In the genomic region with DNA sequence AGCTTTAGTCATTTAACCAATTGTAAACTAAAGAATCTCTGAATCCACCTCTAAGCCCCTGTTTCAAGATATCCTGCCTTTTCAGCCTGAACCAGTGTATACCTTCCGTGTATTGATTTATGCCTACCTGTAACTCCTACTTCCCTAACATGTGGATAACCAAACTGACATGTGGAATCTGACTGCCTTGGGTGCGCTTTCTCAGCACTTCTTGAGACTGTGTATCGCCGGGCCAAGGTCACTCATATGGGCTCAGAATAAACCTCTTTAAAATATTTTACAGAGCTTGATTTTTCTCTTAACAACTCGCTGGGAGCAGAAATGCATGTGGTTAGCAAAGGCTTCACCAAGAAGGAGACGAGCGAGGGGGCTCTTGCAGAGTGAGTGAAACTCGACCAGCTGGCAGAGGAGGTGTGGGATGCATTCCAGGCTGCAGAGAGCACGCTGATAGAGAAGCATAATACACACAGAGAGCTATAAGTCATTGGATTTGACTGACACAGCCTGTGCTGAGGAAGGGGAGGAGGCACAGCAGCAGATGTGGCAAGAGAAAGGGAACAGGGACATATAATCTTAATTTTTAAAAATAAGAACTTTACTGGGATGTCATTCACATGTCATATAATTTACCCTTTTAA, we compare ENCODE assay signal across 1 cellular context.
TF ChIP-seq lines count a peak whose summit lies in the region.

No MANE protein-coding gene starts in this region.

TF ChIP-seq in K562, 482 proteins besides CTCF, POLR2A, EP300 and RAD21 (continued from another document):
- TF ChIP-seq, protein P1, sequence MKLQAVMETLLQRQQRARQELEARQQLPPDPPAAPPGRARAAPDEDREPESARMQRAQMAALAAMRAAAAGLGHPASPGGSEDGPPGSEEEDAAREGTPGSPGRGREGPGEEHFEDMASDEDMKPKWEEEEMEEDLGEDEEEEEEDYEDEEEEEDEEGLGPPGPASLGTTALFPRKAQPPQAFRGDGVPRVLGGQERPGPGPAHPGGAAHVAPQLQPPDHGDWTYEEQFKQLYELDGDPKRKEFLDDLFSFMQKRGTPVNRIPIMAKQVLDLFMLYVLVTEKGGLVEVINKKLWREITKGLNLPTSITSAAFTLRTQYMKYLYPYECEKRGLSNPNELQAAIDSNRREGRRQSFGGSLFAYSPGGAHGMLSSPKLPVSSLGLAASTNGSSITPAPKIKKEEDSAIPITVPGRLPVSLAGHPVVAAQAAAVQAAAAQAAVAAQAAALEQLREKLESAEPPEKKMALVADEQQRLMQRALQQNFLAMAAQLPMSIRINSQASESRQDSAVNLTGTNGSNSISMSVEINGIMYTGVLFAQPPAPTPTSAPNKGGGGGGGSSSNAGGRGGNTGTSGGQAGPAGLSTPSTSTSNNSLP (IDR thresholded peaks at IDR 0.05; ENCODE audit: borderline replicate concordance, low read depth, low read length), result no peak
